ENCODE assay signal across 23 cellular contexts in the genomic region with DNA sequence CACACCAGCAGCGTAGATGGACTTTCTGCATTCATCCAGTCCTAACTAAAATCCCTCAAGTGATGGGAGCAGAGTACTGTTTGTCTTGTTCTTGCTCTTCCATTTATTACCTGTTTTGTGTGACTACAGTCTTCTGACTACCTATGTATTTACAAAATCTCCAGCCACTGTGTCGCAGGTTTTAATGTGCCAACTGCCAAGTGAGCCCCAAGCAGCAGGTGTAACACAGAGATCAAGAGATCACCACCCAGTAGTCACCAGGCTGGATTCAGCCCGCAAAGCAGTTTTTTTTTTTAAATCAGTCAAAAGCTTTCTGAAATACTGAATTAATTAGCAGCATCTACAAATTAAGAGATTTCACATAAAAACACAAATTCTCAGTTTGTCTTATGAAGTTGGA.
DNase-seq lines count a peak whose midpoint lies in the region; ATAC-seq and TF ChIP-seq lines count a peak whose summit lies in the region.
"Had no signal": no experiment of that assay in that cellular context is flagged by ENCODE, and none has a peak within 500 bp of the region (broad histone marks: within the 10 kb centered on the region; RNA-seq: fewer than 3 reads in every experiment).

No MANE protein-coding gene starts in this region.

- WGBS in esophagus muscularis mucosa = 76% methylated on average over 3 of the region's 3 CpGs

- no peak overlapping the region for H3K27ac Mint-ChIP-seq in GM23338
- H3K27ac Mint-ChIP-seq: CD14-positive monocyte; CD4-positive, alpha-beta T cell; CD8-positive, alpha-beta memory T cell had no signal

- H3K27me3 ChIP-seq in GM23338 (ENCODE audit: insufficient read depth) = no peaks in the 10 kb centered on the region
- no peaks in the 10 kb centered on the region for H3K27me3 ChIP-seq in esophagus muscularis mucosa
- H3K27me3 ChIP-seq: BE2C; BLaER1 treated with 17β-estradiol and CSF1 and Interleukin-3, amounts not matched to agents 10 nM and 100 nM had no signal

- no peaks in the 10 kb centered on the region for H3K27me3 Mint-ChIP-seq in GM23338 (ENCODE audit: insufficient read depth, low read depth, poor library complexity)
- H3K27me3 Mint-ChIP-seq: CD4-positive, alpha-beta T cell; CD8-positive, alpha-beta memory T cell had no signal

- H3K4me1 ChIP-seq in GM23338 (ENCODE audit: insufficient read depth) = no peaks in the 10 kb centered on the region
- peaks cover 0 to 18% (median 15%) of the 10 kb centered on the region in 4 donors for H3K4me1 ChIP-seq in esophagus muscularis mucosa
- H3K4me1 ChIP-seq: A549; BE2C; BLaER1 treated with 17β-estradiol and CSF1 and Interleukin-3, amounts not matched to agents 10 nM and 100 nM had no signal

- ATAC-seq in GM23338 (no peak), HG03280 (IDR thresholded peaks at IDR 0.05; ENCODE audit: unreplicated experiment) (no peak), HG03159 (IDR thresholded peaks at IDR 0.05; ENCODE audit: unreplicated experiment) (no peak)
- ATAC-seq: A549 had no signal

- H3K79me2 ChIP-seq in GM23338 (replicated peaks; ENCODE audit: insufficient read depth) = no peaks in the 10 kb centered on the region

- no peaks in the 10 kb centered on the region for H3K9me3 Mint-ChIP-seq in GM23338

- H3K27ac ChIP-seq in GM23338 (ENCODE audit: low read depth) = no peak overlapping the region
- H3K27ac ChIP-seq in esophagus muscularis mucosa (replicated peaks in 1 of 4) = peak overlapping the region; percentile 13 to 50 (median 41)
- H3K27ac ChIP-seq: A549; BLaER1 treated with 17β-estradiol and CSF1 and Interleukin-3, amounts not matched to agents 10 nM and 100 nM had no signal

- H3K36me3 ChIP-seq in GM23338 (ENCODE audit: insufficient read depth) = no peaks in the 10 kb centered on the region
- no peaks in the 10 kb centered on the region for H3K36me3 ChIP-seq in esophagus muscularis mucosa
- H3K36me3 ChIP-seq: BE2C; BLaER1 treated with 17β-estradiol and CSF1 and Interleukin-3, amounts not matched to agents 10 nM and 100 nM had no signal

- in situ Hi-C loops in KBM-7 (cut with MboI; ENCODE audit: low pct_unique_long_range_greater_than_20kb, low sequenced_read_pairs) = no loop called here

- H4K20me1 ChIP-seq in GM23338 (replicated peaks; ENCODE audit: insufficient read depth) = no peaks in the 10 kb centered on the region
- H4K20me1 ChIP-seq: BLaER1 treated with 17β-estradiol and CSF1 and Interleukin-3, amounts not matched to agents 10 nM and 100 nM had no signal

- intact Hi-C loops in esophagus muscularis mucosa (cut with DNase I) = no loop called here

- H3K36me3 Mint-ChIP-seq in GM23338 (ENCODE audit: low read depth) = no peaks in the 10 kb centered on the region
- H3K36me3 Mint-ChIP-seq: CD14-positive monocyte; CD8-positive, alpha-beta memory T cell had no signal

- no peaks in the 10 kb centered on the region for H3K4me1 Mint-ChIP-seq in GM23338
- H3K4me1 Mint-ChIP-seq: CD14-positive monocyte; CD8-positive, alpha-beta memory T cell had no signal

- H3K4me3 ChIP-seq in GM23338 (no peak overlapping the region), esophagus muscularis mucosa (no peak overlapping the region)
- H3K4me3 ChIP-seq: A549; BLaER1 treated with 17β-estradiol and CSF1 and Interleukin-3, amounts not matched to agents 10 nM and 100 nM had no signal

- no peaks in the 10 kb centered on the region for H3K9me3 ChIP-seq in esophagus muscularis mucosa
- H3K9me3 ChIP-seq: A549; BE2C; BLaER1 treated with 17β-estradiol and CSF1 and Interleukin-3, amounts not matched to agents 10 nM and 100 nM had no signal

- H3K4me3 Mint-ChIP-seq in GM23338 = no peak overlapping the region
- H3K4me3 Mint-ChIP-seq: CD14-positive monocyte; CD4-positive, alpha-beta T cell; CD8-positive, alpha-beta memory T cell had no signal

- TF ChIP-seq CTCF in GM23338 (conservative IDR thresholded peaks at IDR 0.05; ENCODE audit: low read depth in 2 of 2) (no peak), esophagus muscularis mucosa (IDR thresholded peaks at IDR 0.05) (no peak)

- no peak for TF ChIP-seq EP300 in esophagus muscularis mucosa (IDR thresholded peaks at IDR 0.05)

- no peak overlapping the region for H3K4me2 ChIP-seq in GM23338
- H3K4me2 ChIP-seq: A549; BLaER1 treated with 17β-estradiol and CSF1 and Interleukin-3, amounts not matched to agents 10 nM and 100 nM had no signal

- no peak for DNase-seq in GM23338 (ENCODE audit: low spot score)
- peak; percentile 24 for DNase-seq in NCI-H2029 treated with DMSO at 0.1 percent for 48 hours (lab: John Stamatoyannopoulos, UW)
- peak; percentile 18 for DNase-seq in NCI-H748 treated with DMSO at 0.1 percent for 48 hours (lab: John Stamatoyannopoulos, UW)
- DNase-seq in esophagus muscularis mucosa (ENCODE audit: extremely low spot score) = no peak
- no peak for DNase-seq in NCI-H524 (lab: John Stamatoyannopoulos, UW)
- no peak for DNase-seq in KBM-7
- DNase-seq: 8988T; ACHN; AML-193; BE2C; CD4-positive, alpha-beta T cell; CD8-positive, alpha-beta memory T cell; DMS 273 treated with DMSO at 0.1 percent for 48 hours; DMS79; EL; GDM1; H7; HCEC 1CT had no signal

- 0 out of 2 replicates have a peak overlapping the region, but pooled peaks have one; percentile 0 for H2AFZ ChIP-seq in GM23338

- H3F3A ChIP-seq in GM23338 (replicated peaks; ENCODE audit: low read depth) = no peaks in the 10 kb centered on the region

- 0 out of 2 replicates have a peak, but pooled peaks cover 3% of the 10 kb centered on the region for H3K9me2 ChIP-seq in GM23338 (ENCODE audit: insufficient read depth)

- TF ChIP-seq POLR2A in esophagus muscularis mucosa (IDR thresholded peaks at IDR 0.05; ENCODE audit: low read depth) = no peak

TF ChIP-seq in GM23338, 12 proteins besides CTCF, POLR2A, EP300 and RAD21 (continues in another document):
- TF ChIP-seq NANOG (IDR thresholded peaks at IDR 0.05; ENCODE audit: borderline replicate concordance) (no peak), CREB1 (CRISPR knock-in tag; IDR thresholded peaks at IDR 0.05; ENCODE audit: low read depth) (no peak)
- TF ChIP-seq, protein P1, sequence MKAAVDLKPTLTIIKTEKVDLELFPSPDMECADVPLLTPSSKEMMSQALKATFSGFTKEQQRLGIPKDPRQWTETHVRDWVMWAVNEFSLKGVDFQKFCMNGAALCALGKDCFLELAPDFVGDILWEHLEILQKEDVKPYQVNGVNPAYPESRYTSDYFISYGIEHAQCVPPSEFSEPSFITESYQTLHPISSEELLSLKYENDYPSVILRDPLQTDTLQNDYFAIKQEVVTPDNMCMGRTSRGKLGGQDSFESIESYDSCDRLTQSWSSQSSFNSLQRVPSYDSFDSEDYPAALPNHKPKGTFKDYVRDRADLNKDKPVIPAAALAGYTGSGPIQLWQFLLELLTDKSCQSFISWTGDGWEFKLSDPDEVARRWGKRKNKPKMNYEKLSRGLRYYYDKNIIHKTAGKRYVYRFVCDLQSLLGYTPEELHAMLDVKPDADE (IDR thresholded peaks at IDR 0.05) = no peak

Comparison
In these comparisons a context has a peak if more than half of its experiments do, and no peak if none do; other contexts are left out.
1. DNase-seq: peak in NCI-H2029 treated with DMSO at 0.1 percent for 48 hours (single experiment) and NCI-H748 treated with DMSO at 0.1 percent for 48 hours (single experiment); none in GM23338 (single experiment), esophagus muscularis mucosa (single experiment), NCI-H524 (0 of 2) and KBM-7 (single experiment).